Comparison of ENCODE assay signal across 15 cellular contexts in genomic region chr5:83353774-83354173, GRCh38.
A peak's percentile ranks its signal among the peaks of the same experiment; 100 is the strongest.
DNase-seq lines count a peak whose midpoint lies in the region; ATAC-seq and TF ChIP-seq lines count a peak whose summit lies in the region.
"Had no signal": no experiment of that assay in that cellular context is flagged by ENCODE, and none has a peak within 500 bp of the region (broad histone marks: within the 10 kb centered on the region; RNA-seq: fewer than 3 reads in every experiment).

No MANE protein-coding gene starts in this region.

- no peak for ATAC-seq in GM23338
- no peak for ATAC-seq in WTC11
- ATAC-seq in GM19455 (IDR thresholded peaks at IDR 0.05; ENCODE audit: unreplicated experiment): no peak
- ATAC-seq in HG03135 (IDR thresholded peaks at IDR 0.05; ENCODE audit: unreplicated experiment): no peak
- ATAC-seq: HepG2 had no signal

- no peak for DNase-seq in GM23338 (ENCODE audit: low spot score)
- no peak for DNase-seq in WTC11 (ENCODE audit: low spot score)
- no peak for DNase-seq in glutamatergic neuron
- DNase-seq in renal cortical epithelial cell (ENCODE audit: low read depth): peak; percentile 28
- no peak for DNase-seq in MG63
- DNase-seq: 8988T; AML-193; Caco-2; CD8-positive, alpha-beta memory T cell; GM23248 had no signal

- CTCF ChIA-PET in WTC11 (lab: Charles Lee): no interaction called here

- H3F3A ChIP-seq in GM23338 (replicated peaks; ENCODE audit: low read depth): no peaks in the 10 kb centered on the region

- H3K27ac Mint-ChIP-seq in GM23338 (peak overlapping the region; percentile 95), WTC11 (peak overlapping the region; percentile 96), glutamatergic neuron (ENCODE audit: unreplicated experiment) (peak overlapping the region; percentile 19)
- H3K27ac Mint-ChIP-seq: CD8-positive, alpha-beta memory T cell had no signal

- H3K36me3 ChIP-seq in GM23338 (ENCODE audit: insufficient read depth) (peaks cover 3% of the 10 kb centered on the region), MG63 (no peaks in the 10 kb centered on the region)
- H3K36me3 ChIP-seq: BLaER1, HAP-1 had no signal

- 0 out of 2 replicates have a peak overlapping the region, but pooled peaks have one; percentile 10 for H3K4me3 ChIP-seq in GM23338
- H3K4me3 ChIP-seq in MG63: no peak overlapping the region
- H3K4me3 ChIP-seq: BLaER1, GM23248, HAP-1 had no signal

- H4K20me1 ChIP-seq in GM23338 (replicated peaks; ENCODE audit: insufficient read depth): no peaks in the 10 kb centered on the region
- H4K20me1 ChIP-seq: BLaER1 had no signal

- TF ChIP-seq CTCF in GM23338 (conservative IDR thresholded peaks at IDR 0.05; ENCODE audit: low read depth in 2 of 2) (no peak), WTC11 (IDR thresholded peaks at IDR 0.05) (no peak), glutamatergic neuron (IDR thresholded peaks at IDR 0.05; ENCODE audit: partially characterized antibody, unreplicated experiment) (no peak)

- peaks cover 39% of the 10 kb centered on the region for H3K4me1 ChIP-seq in GM23338 (ENCODE audit: insufficient read depth)
- H3K4me1 ChIP-seq: BLaER1, Caco-2 had no signal

- no peaks in the 10 kb centered on the region for H3K27me3 ChIP-seq in GM23338 (ENCODE audit: insufficient read depth)
- no peaks in the 10 kb centered on the region for H3K27me3 ChIP-seq in MG63
- H3K27me3 ChIP-seq: BLaER1 had no signal

- H3K9me2 ChIP-seq in GM23338 (ENCODE audit: insufficient read depth): no peaks in the 10 kb centered on the region

- H3K9me3 ChIP-seq in MG63: peaks cover 12% of the 10 kb centered on the region
- H3K9me3 ChIP-seq: Caco-2, HAP-1 had no signal

- H3K4me3 Mint-ChIP-seq in GM23338: no peak overlapping the region
- H3K4me3 Mint-ChIP-seq in WTC11: no peak overlapping the region
- no peak overlapping the region for H3K4me3 Mint-ChIP-seq in glutamatergic neuron (ENCODE audit: unreplicated experiment)
- H3K4me3 Mint-ChIP-seq: CD8-positive, alpha-beta memory T cell had no signal

- H3K36me3 Mint-ChIP-seq in GM23338 (ENCODE audit: low read depth) (peaks cover 32% of the 10 kb centered on the region), WTC11 (peaks cover 25% of the 10 kb centered on the region), glutamatergic neuron (ENCODE audit: unreplicated experiment) (peaks cover 8% of the 10 kb centered on the region)

- H2AFZ ChIP-seq in GM23338: no peak overlapping the region
- H2AFZ ChIP-seq: GM23248 had no signal

- POLR2A ChIA-PET in WTC11 (lab: Charles Lee): no interaction called here

- no peaks in the 10 kb centered on the region for H3K79me2 ChIP-seq in GM23338 (replicated peaks; ENCODE audit: insufficient read depth)

- peaks cover 51% of the 10 kb centered on the region for H3K4me1 Mint-ChIP-seq in GM23338
- peaks cover 57% of the 10 kb centered on the region for H3K4me1 Mint-ChIP-seq in WTC11
- peaks cover 13% of the 10 kb centered on the region for H3K4me1 Mint-ChIP-seq in glutamatergic neuron (ENCODE audit: low read depth, unreplicated experiment)
- H3K4me1 Mint-ChIP-seq: CD8-positive, alpha-beta memory T cell had no signal

- peaks cover 25% of the 10 kb centered on the region for H3K9me3 Mint-ChIP-seq in GM23338
- peaks cover 28% of the 10 kb centered on the region for H3K9me3 Mint-ChIP-seq in WTC11
- H3K9me3 Mint-ChIP-seq in glutamatergic neuron (ENCODE audit: unreplicated experiment): peaks cover 4% of the 10 kb centered on the region

- H3K4me2 ChIP-seq in GM23338: peak overlapping the region; percentile 8
- H3K4me2 ChIP-seq: BLaER1 had no signal

- peak overlapping the region; percentile 95 for H3K27ac ChIP-seq in GM23338 (ENCODE audit: low read depth)
- H3K27ac ChIP-seq: BLaER1, GM23248 had no signal

- no peaks in the 10 kb centered on the region for H3K27me3 Mint-ChIP-seq in GM23338 (ENCODE audit: insufficient read depth, low read depth, poor library complexity)
- H3K27me3 Mint-ChIP-seq in WTC11 (ENCODE audit: low read depth): peaks cover 4% of the 10 kb centered on the region; the same call in 1 of the 2 replicates
- peaks cover 1% of the 10 kb centered on the region for H3K27me3 Mint-ChIP-seq in glutamatergic neuron (ENCODE audit: unreplicated experiment)
- H3K27me3 Mint-ChIP-seq: CD8-positive, alpha-beta memory T cell had no signal

TF ChIP-seq in GM23338, 12 proteins besides CTCF, POLR2A, EP300 and RAD21:
- TF ChIP-seq POLR2AphosphoS5 (IDR thresholded peaks at IDR 0.05; ENCODE audit: low read depth) (no peak), CREB1 (CRISPR knock-in tag; IDR thresholded peaks at IDR 0.05; ENCODE audit: low read depth) (no peak), EZH2phosphoT487 (IDR thresholded peaks at IDR 0.05; ENCODE audit: unreplicated experiment) (no peak)

TF ChIP-seq in WTC11, 78 proteins besides CTCF, POLR2A, EP300 and RAD21:
- TF ChIP-seq USF2 (CRISPR knock-in tag; IDR thresholded peaks at IDR 0.05): no peak
- no peak for TF ChIP-seq CREM (CRISPR knock-in tag; IDR thresholded peaks at IDR 0.05)
- no peak for TF ChIP-seq ZNF423 (CRISPR knock-in tag; IDR thresholded peaks at IDR 0.05)
- TF ChIP-seq ZNF532 (CRISPR knock-in tag; IDR thresholded peaks at IDR 0.05; ENCODE audit: borderline replicate concordance): no peak
- TF ChIP-seq ZNF396 (CRISPR knock-in tag; IDR thresholded peaks at IDR 0.05; ENCODE audit: borderline replicate concordance): no peak
- TF ChIP-seq ZNF416 (CRISPR knock-in tag; IDR thresholded peaks at IDR 0.05): no peak
- TF ChIP-seq NR2C2 (CRISPR knock-in tag; IDR thresholded peaks at IDR 0.05): no peak
- TF ChIP-seq NR1H2 (CRISPR knock-in tag; IDR thresholded peaks at IDR 0.05): no peak
- no peak for TF ChIP-seq ZNF138 (CRISPR knock-in tag; conservative IDR thresholded peaks at IDR 0.05)
- no peak for TF ChIP-seq CBFB (CRISPR knock-in tag; IDR thresholded peaks at IDR 0.05; ENCODE audit: low read depth)
- no peak for TF ChIP-seq ZNF121 (CRISPR knock-in tag; IDR thresholded peaks at IDR 0.05)
TF ChIP-seq in WTC11: peak in this region for 0.

Comparison
In these comparisons a context has a peak if more than half of its experiments do, and no peak if none do; other contexts are left out.
1. H3K27ac Mint-ChIP-seq: peak in every context shown above with its lines; median percentile 96 in WTC11; 95 in GM23338; 19 in glutamatergic neuron.